12 cellular contexts compared by ENCODE assay signal in the genomic region with DNA sequence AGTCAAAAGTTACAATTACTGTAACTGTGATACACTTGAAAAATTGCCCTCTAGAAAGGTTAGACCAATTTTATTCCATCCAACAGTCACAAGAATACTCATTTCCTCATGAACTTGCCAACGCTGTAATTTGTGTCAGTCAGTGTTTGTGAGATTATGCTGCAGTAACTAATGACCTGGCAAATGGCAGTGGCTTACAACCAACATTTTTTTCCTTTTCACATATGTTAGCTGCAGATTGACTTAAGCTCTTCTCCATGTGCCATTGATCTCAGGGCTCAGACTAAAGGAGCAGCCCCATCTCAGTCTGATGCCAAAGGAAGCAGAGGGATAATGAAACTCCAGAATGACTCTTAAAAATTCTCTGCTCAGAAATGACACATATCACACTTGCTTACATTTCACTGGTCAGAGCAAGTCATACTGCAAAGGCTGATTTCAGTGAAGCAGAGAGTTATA.
DNase-seq lines count a peak whose midpoint lies in the region; ATAC-seq, FAIRE-seq and TF ChIP-seq lines count a peak whose summit lies in the region.
"Had no signal": no experiment of that assay in that cellular context is flagged by ENCODE, and none has a peak within 500 bp of the region (broad histone marks: within the 10 kb centered on the region; RNA-seq: fewer than 3 reads in every experiment).

No MANE protein-coding gene starts in this region.

- H3K27me3 ChIP-seq in HepG2 (ENCODE audit: control insufficient read depth in 1 of 2, insufficient read depth in 2 of 2, low read length in 2 of 2) (0 out of 5 replicates have a peak, but pooled peaks cover 0 to 5% of the 10 kb centered on the region in 2 experiments), right lobe of liver (no peaks in the 10 kb centered on the region), dorsolateral prefrontal cortex (peaks cover 0 to 3% (median 0%) of the 10 kb centered on the region in 45 donors), Peyer's patch (no peaks in the 10 kb centered on the region), right cardiac atrium (ENCODE audit: control insufficient read depth, insufficient read depth) (no peaks in the 10 kb centered on the region)
- H3K27me3 ChIP-seq: BLaER1 had no signal

- H3K4me2 ChIP-seq in HepG2 (ENCODE audit: low read depth, low read length) (no peak overlapping the region), OCI-LY7 (ENCODE audit: low read length) (no peak overlapping the region)

- TF ChIP-seq POLR2A in HepG2 (IDR thresholded peaks at IDR 0.05; ENCODE audit: insufficient read depth in 1 of 2, low read depth in 2 of 2, low read length in 2 of 2) = no peak
- TF ChIP-seq POLR2A in right lobe of liver (IDR thresholded peaks at IDR 0.05) = no peak
- TF ChIP-seq POLR2A in Peyer's patch (IDR thresholded peaks at IDR 0.05) = no peak

- BruUV-seq in HepG2 (replicated peaks; lab: Mats Ljungman, UMichigan) (no TSS peak), OCI-LY7 (replicated peaks; lab: Mats Ljungman, UMichigan) (no TSS peak)

- intact Hi-C loops in HepG2 (cut with micrococcal nuclease; ENCODE audit: unreplicated experiment) = no loop called here
- intact Hi-C loops in right lobe of liver (cut with DNase I) = no loop called here
- intact Hi-C loops in dorsolateral prefrontal cortex (cut with DNase I) = loop anchor here in 1 of 2 donors (5.0 kb wide), 1 partner anchor 41 kb away; no protein-coding TSS in a partner anchor
- intact Hi-C loops in right cardiac atrium (cut with DNase I) = no loop called here
- intact Hi-C loops in OCI-LY7 (cut with micrococcal nuclease; ENCODE audit: unreplicated experiment) = no loop called here

- H2AFZ ChIP-seq in HepG2 (ENCODE audit: low read length) (no peak overlapping the region), OCI-LY7 (ENCODE audit: low read length) (no peak overlapping the region)

- H4K20me1 ChIP-seq in HepG2 (ENCODE audit: insufficient read depth, low read length) = no peaks in the 10 kb centered on the region
- H4K20me1 ChIP-seq in OCI-LY7 (ENCODE audit: insufficient read depth, low read length) = no peaks in the 10 kb centered on the region
- H4K20me1 ChIP-seq: BLaER1 had no signal

- H3K9me2 ChIP-seq in OCI-LY7 (ENCODE audit: insufficient read depth, low read length) = no peaks in the 10 kb centered on the region

- WGBS in HepG2 (ENCODE audit: low lambda C conversion rate) = 4% methylated on average over 1 of the region's 1 CpG
- WGBS in right lobe of liver (ENCODE audit: insufficient coverage, low coverage, low lambda C conversion rate, missing lambda C conversion rate) = 17% methylated on average over 1 of the region's 1 CpG
- 29% methylated on average over 1 of the region's 1 CpG for WGBS in right cardiac atrium

- no peaks in the 10 kb centered on the region for H3K9me3 Mint-ChIP-seq in T-cell

- POLR2A ChIA-PET in HepG2 (lab: Yijun Ruan, JAX) (no interaction called here), T-cell (lab: Charles Lee) (no interaction called here), OCI-LY7 (lab: Charles Lee) (interaction anchor here (0.5 kb wide), 1 partner anchor 348 kb away, joined by 3 read pairs; no protein-coding TSS in a partner anchor)

- H3K27ac ChIP-seq in HepG2 (ENCODE audit: extremely low read length, insufficient read depth, low read length) = no peak overlapping the region
- no peak overlapping the region for H3K27ac ChIP-seq in right lobe of liver
- peak overlapping the region in 48 of 59 donors; percentile 20 to 97 (median 88) for H3K27ac ChIP-seq in dorsolateral prefrontal cortex
- no peak overlapping the region for H3K27ac ChIP-seq in Peyer's patch
- no peak overlapping the region for H3K27ac ChIP-seq in right cardiac atrium (ENCODE audit: low read length)
- no peak overlapping the region for H3K27ac ChIP-seq in OCI-LY7 (ENCODE audit: low read depth, low read length, poor library complexity, severe bottlenecking)
- H3K27ac ChIP-seq: BLaER1 had no signal

- no peak overlapping the region for H3K27ac Mint-ChIP-seq in T-cell

- H3K4me1 ChIP-seq in HepG2 (ENCODE audit: insufficient read depth, low read length) (peaks cover 7% of the 10 kb centered on the region; the same call in 1 of the 2 replicates), right lobe of liver (peaks cover 0 to 19% (median 5%) of the 10 kb centered on the region in 4 donors), Peyer's patch (no peaks in the 10 kb centered on the region), right cardiac atrium (ENCODE audit: control insufficient read depth, insufficient read depth, low read length) (peaks cover 3% of the 10 kb centered on the region), OCI-LY7 (ENCODE audit: insufficient read depth, low read length, poor library complexity, severe bottlenecking) (no peaks in the 10 kb centered on the region)

- in situ Hi-C loops in HepG2 (cut with HindIII; ENCODE audit: extremely low pct_ligation_motif_present, low pct_unique_long_range_greater_than_20kb) = no loop called here

- H3K4me3 Mint-ChIP-seq in T-cell = no peak overlapping the region

- no peak for TF ChIP-seq CTCF in HepG2 (CRISPR knock-in tag; IDR thresholded peaks at IDR 0.05)
- no peak for TF ChIP-seq CTCF in right lobe of liver (IDR thresholded peaks at IDR 0.05)
- no peak for TF ChIP-seq CTCF in dorsolateral prefrontal cortex (IDR thresholded peaks at IDR 0.05 in 54 of 56, conservative IDR thresholded peaks at IDR 0.05 in 2 of 56; ENCODE audit: low read depth in 1 of 56, partially characterized antibody in 56 of 56)
- no peak for TF ChIP-seq CTCF in Peyer's patch (IDR thresholded peaks at IDR 0.05)
- TF ChIP-seq CTCF in OCI-LY7 (conservative IDR thresholded peaks at IDR 0.05; ENCODE audit: low read length) = no peak

- peaks cover 0 to 1% (median 0%) of the 10 kb centered on the region in 3 donors for H3K4me1 Mint-ChIP-seq in T-cell

- DNase-seq in HepG2 (ENCODE audit: low spot score) (no peak), right lobe of liver (no peak), dorsolateral prefrontal cortex (no peak), Peyer's patch (no peak), T-cell (no peak), right cardiac atrium (no peak), OCI-LY7 (ENCODE audit: low spot score) (no peak)

- TF ChIP-seq EP300 in HepG2 (IDR thresholded peaks at IDR 0.05; ENCODE audit: low read depth in 2 of 2, low read length in 2 of 2) = no peak
- no peak for TF ChIP-seq EP300 in HepG2 (CRISPR knock-in tag; IDR thresholded peaks at IDR 0.05; ENCODE audit: borderline replicate concordance)

- H3K4me3 ChIP-seq in HepG2 (replicated peaks in 1 of 3; ENCODE audit: insufficient read depth in 1 of 3, low read depth in 2 of 3, low read length in 3 of 3) = no peak overlapping the region
- no peak overlapping the region for H3K4me3 ChIP-seq in right lobe of liver
- no peak overlapping the region for H3K4me3 ChIP-seq in dorsolateral prefrontal cortex
- H3K4me3 ChIP-seq in Peyer's patch = no peak overlapping the region
- H3K4me3 ChIP-seq in right cardiac atrium (ENCODE audit: low read length) = no peak overlapping the region
- no peak overlapping the region for H3K4me3 ChIP-seq in OCI-LY7 (ENCODE audit: low read depth, low read length, poor library complexity, severe bottlenecking)
- H3K4me3 ChIP-seq: BLaER1 had no signal

- peaks cover 0 to 10% of the 10 kb centered on the region in 2 donors for H3K27me3 Mint-ChIP-seq in T-cell

- no peaks in the 10 kb centered on the region for H3K79me2 ChIP-seq in HepG2 (ENCODE audit: insufficient read depth, low read length)
- no peaks in the 10 kb centered on the region for H3K79me2 ChIP-seq in OCI-LY7 (ENCODE audit: insufficient read depth, low read depth, low read length)

- FAIRE-seq in HepG2 (lab: Jason Lieb, UNC) = no peak
- FAIRE-seq: bronchial epithelial cell, G401.6 had no signal

- H3K36me3 Mint-ChIP-seq in T-cell = no peaks in the 10 kb centered on the region

- CTCF ChIA-PET in HepG2 (lab: Yijun Ruan, JAX; ENCODE audit: low intra/inter-chr PET ratio, low total read pairs) (interaction anchor here (10.7 kb wide), 1 partner anchor 267 kb away, joined by 152 read pairs; no protein-coding TSS in a partner anchor), T-cell (lab: Charles Lee) (no interaction called here), OCI-LY7 (lab: Charles Lee; ENCODE audit: unreplicated experiment) (no interaction called here)

- H3K9ac ChIP-seq in HepG2 (ENCODE audit: insufficient read depth, low read depth, low read length) = no peak overlapping the region
- H3K9ac ChIP-seq: BLaER1 had no signal

- no peaks in the 10 kb centered on the region for H3K36me3 ChIP-seq in HepG2 (replicated peaks in 1 of 2; ENCODE audit: control insufficient read depth in 1 of 2, insufficient read depth in 2 of 2, low read length in 2 of 2)
- no peaks in the 10 kb centered on the region for H3K36me3 ChIP-seq in right lobe of liver
- no peaks in the 10 kb centered on the region for H3K36me3 ChIP-seq in Peyer's patch
- H3K36me3 ChIP-seq in OCI-LY7 (ENCODE audit: insufficient read depth, low read length) = no peaks in the 10 kb centered on the region
- H3K36me3 ChIP-seq: BLaER1 had no signal

- no peak for TF ChIP-seq RAD21 in HepG2 (CRISPR knock-in tag; IDR thresholded peaks at IDR 0.05)

- H3K9me3 ChIP-seq in HepG2 (ENCODE audit: low read length) (no peaks in the 10 kb centered on the region), right lobe of liver (no peaks in the 10 kb centered on the region), Peyer's patch (no peaks in the 10 kb centered on the region), right cardiac atrium (ENCODE audit: control insufficient read depth, low read length) (no peaks in the 10 kb centered on the region), OCI-LY7 (ENCODE audit: low read length) (no peaks in the 10 kb centered on the region)
- H3K9me3 ChIP-seq: BLaER1 had no signal

- ATAC-seq in HepG2 = no peak
- ATAC-seq in right lobe of liver = no peak
- ATAC-seq in HG03442 (IDR thresholded peaks at IDR 0.05; ENCODE audit: unreplicated experiment) = peak; percentile 74
- no peak for ATAC-seq in T-cell (replicated peaks in 1 of 4)
- ATAC-seq in right cardiac atrium = no peak
- ATAC-seq: HCT116 had no signal

TF ChIP-seq in HepG2, 621 proteins besides CTCF, POLR2A, EP300 and RAD21:
- TF ChIP-seq, protein P1, sequence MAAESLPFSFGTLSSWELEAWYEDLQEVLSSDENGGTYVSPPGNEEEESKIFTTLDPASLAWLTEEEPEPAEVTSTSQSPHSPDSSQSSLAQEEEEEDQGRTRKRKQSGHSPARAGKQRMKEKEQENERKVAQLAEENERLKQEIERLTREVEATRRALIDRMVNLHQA (CRISPR knock-in tag; IDR thresholded peaks at IDR 0.05) = no peak
- peak; percentile 24; the same call in 1 of the 2 replicates for TF ChIP-seq ZNF12 (CRISPR knock-in tag; IDR thresholded peaks at IDR 0.05)
TF ChIP-seq in HepG2: peak in this region for 1.

Comparison
In these comparisons a context has a peak if more than half of its experiments do, and no peak if none do; other contexts are left out.
1. H3K27ac ChIP-seq: peak in dorsolateral prefrontal cortex (48 of 59); none in HepG2 (single experiment), right lobe of liver (0 of 3), Peyer's patch (0 of 4), right cardiac atrium (single experiment) and OCI-LY7 (single experiment).